ENCODE assay signal across 1 cellular context in the genomic region with DNA sequence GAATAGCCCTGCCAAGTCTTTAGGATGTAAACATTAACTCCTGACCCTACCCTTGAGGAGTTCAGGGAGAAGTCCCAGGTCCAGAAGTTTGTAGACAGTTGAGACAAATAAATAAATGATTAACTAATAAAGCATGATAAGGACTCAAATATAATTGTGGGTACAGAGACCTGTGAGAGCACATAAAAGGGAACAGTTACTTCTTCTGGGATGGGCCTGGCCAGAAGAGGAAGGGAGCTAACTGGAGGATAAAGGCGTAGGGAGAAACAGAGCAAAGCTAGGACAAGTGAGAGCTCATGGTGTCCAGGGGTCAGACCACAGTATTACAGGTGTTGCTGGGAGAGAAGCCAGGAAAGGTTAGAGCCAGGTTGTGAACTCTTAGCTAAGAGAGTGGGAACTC.
TF ChIP-seq lines count a peak whose summit lies in the region.

No MANE protein-coding gene starts in this region.

TF ChIP-seq in WTC11, 78 proteins besides CTCF, POLR2A, EP300 and RAD21 (continued from another document):
- TF ChIP-seq, protein P1, sequence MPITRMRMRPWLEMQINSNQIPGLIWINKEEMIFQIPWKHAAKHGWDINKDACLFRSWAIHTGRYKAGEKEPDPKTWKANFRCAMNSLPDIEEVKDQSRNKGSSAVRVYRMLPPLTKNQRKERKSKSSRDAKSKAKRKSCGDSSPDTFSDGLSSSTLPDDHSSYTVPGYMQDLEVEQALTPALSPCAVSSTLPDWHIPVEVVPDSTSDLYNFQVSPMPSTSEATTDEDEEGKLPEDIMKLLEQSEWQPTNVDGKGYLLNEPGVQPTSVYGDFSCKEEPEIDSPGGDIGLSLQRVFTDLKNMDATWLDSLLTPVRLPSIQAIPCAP (CRISPR knock-in tag; IDR thresholded peaks at IDR 0.05) = no peak
